ENCODE assay signal across 8 cellular contexts in genomic region chr19:42074513-42075363, GRCh38. TPM values are rescaled to one million over a fixed set of nuclear protein-coding genes. Genes with fewer than 3 reads are reported as not detected.
DNase-seq lines count a peak whose midpoint lies in the region; ATAC-seq and TF ChIP-seq lines count a peak whose summit lies in the region.

No MANE protein-coding gene starts in this region.

- H3K4me3 ChIP-seq in CD8-positive, alpha-beta T cell (ENCODE audit: low read depth, low read length): peak overlapping the region; percentile 72
- H3K4me3 ChIP-seq in KMS-11 (IDR thresholded peaks at IDR 0.05; ENCODE audit: insufficient read depth, low read depth, low read length): no peak overlapping the region
- peak overlapping the region; percentile 75 for H3K4me3 ChIP-seq in kidney epithelial cell (ENCODE audit: low read depth, low read length)
- peak overlapping the region; percentile 75 to 98 (median 93) for H3K4me3 ChIP-seq in subcutaneous abdominal adipose tissue (ENCODE audit: low read depth in 1 of 5, low read length in 5 of 5)

- CTCF ChIA-PET in CD8-positive, alpha-beta T cell (lab: Charles Lee): no interaction called here

- peak overlapping the region; percentile 99 for H3K27ac Mint-ChIP-seq in CD8-positive, alpha-beta T cell

- no peaks in the 10 kb centered on the region for H3K9me3 ChIP-seq in CD8-positive, alpha-beta T cell (ENCODE audit: low read length)
- no peaks in the 10 kb centered on the region for H3K9me3 ChIP-seq in subcutaneous abdominal adipose tissue (ENCODE audit: control insufficient read depth in 5 of 5, low read length in 5 of 5)

- POLR2A ChIA-PET in CD8-positive, alpha-beta T cell (lab: Charles Lee): no interaction called here

- intact Hi-C loops in CD8-positive, alpha-beta T cell (cut with DNase I, micrococcal nuclease): loop anchor here (1.0 to 10.0 kb wide), 6 partner anchors 58 to 1650 kb away; partner anchors contain the start of genes ATP1A3 (in 1 of the 2), GSK3A (in 1 of the 2), POU2F2 (in 1 of the 2) and SERTAD1 (in 1 of the 2)

- H3K27ac ChIP-seq in CD8-positive, alpha-beta T cell (ENCODE audit: low read depth, low read length): peak overlapping the region; percentile 94
- peak overlapping the region; percentile 82 for H3K27ac ChIP-seq in KMS-11
- H3K27ac ChIP-seq in adipose tissue (ENCODE audit: low read depth, low read length): peak overlapping the region; percentile 97
- peak overlapping the region; percentile 99 for H3K27ac ChIP-seq in subcutaneous abdominal adipose tissue (ENCODE audit: low read depth, low read length)

- peaks cover 26% of the 10 kb centered on the region for H3K79me2 ChIP-seq in KMS-11 (ENCODE audit: insufficient read depth, low read depth)

- H3K4me3 Mint-ChIP-seq in CD8-positive, alpha-beta T cell: peak overlapping the region; percentile 97

- H3K27me3 ChIP-seq in CD8-positive, alpha-beta T cell (ENCODE audit: insufficient read depth, low read length): no peaks in the 10 kb centered on the region
- H3K27me3 ChIP-seq in KMS-11 (ENCODE audit: insufficient read depth, low read depth) (no peaks in the 10 kb centered on the region; the same call in 1 of the 2 replicates), kidney epithelial cell (ENCODE audit: control insufficient read depth, insufficient read depth, low read length) (peaks cover 2% of the 10 kb centered on the region), subcutaneous abdominal adipose tissue (ENCODE audit: control insufficient read depth in 5 of 5, insufficient read depth in 4 of 5, low read length in 5 of 5) (peaks cover 0 to 11% (median 3%) of the 10 kb centered on the region in 5 donors)

- no peaks in the 10 kb centered on the region for H3K9me3 Mint-ChIP-seq in CD8-positive, alpha-beta T cell

- H3K4me1 Mint-ChIP-seq in CD8-positive, alpha-beta T cell (ENCODE audit: low read depth): peaks cover 37% of the 10 kb centered on the region

- in situ Hi-C loops in G401 (cut with HindIII; ENCODE audit: low sequenced_read_pairs): no loop called here

- ATAC-seq in CD8-positive, alpha-beta T cell: no peak

- no peak for TF ChIP-seq CTCF in CD8-positive, alpha-beta T cell (IDR thresholded peaks at IDR 0.05)
- TF ChIP-seq CTCF in KMS-11 (conservative IDR thresholded peaks at IDR 0.05; ENCODE audit: low read depth, low read length): no peak
- no peak for TF ChIP-seq CTCF in kidney epithelial cell (IDR thresholded peaks at IDR 0.05; ENCODE audit: insufficient read depth, low read length, poor library complexity, severe bottlenecking)

- peaks cover 13% of the 10 kb centered on the region for H3K36me3 ChIP-seq in CD8-positive, alpha-beta T cell (ENCODE audit: insufficient read depth, low read length)
- no peaks in the 10 kb centered on the region for H3K36me3 ChIP-seq in KMS-11 (ENCODE audit: insufficient read depth)
- H3K36me3 ChIP-seq in kidney epithelial cell (ENCODE audit: control insufficient read depth, insufficient read depth, low read length): no peaks in the 10 kb centered on the region
- H3K36me3 ChIP-seq in subcutaneous abdominal adipose tissue (ENCODE audit: control insufficient read depth in 5 of 5, insufficient read depth in 5 of 5, low read length in 5 of 5): peaks cover 0 to 14% (median 14%) of the 10 kb centered on the region in 5 donors

- peaks cover 27% of the 10 kb centered on the region for H3K36me3 Mint-ChIP-seq in CD8-positive, alpha-beta T cell

- H4K20me1 ChIP-seq in KMS-11 (ENCODE audit: insufficient read depth): no peaks in the 10 kb centered on the region

- peak overlapping the region; percentile 41 for H3K4me2 ChIP-seq in KMS-11

- H3K4me1 ChIP-seq in CD8-positive, alpha-beta T cell (ENCODE audit: insufficient read depth, low read length): peaks cover 21% of the 10 kb centered on the region
- H3K4me1 ChIP-seq in KMS-11 (ENCODE audit: low read depth, poor library complexity, severe bottlenecking): peaks cover 21% of the 10 kb centered on the region
- H3K4me1 ChIP-seq in subcutaneous abdominal adipose tissue (ENCODE audit: control insufficient read depth in 5 of 5, insufficient read depth in 5 of 5, low read length in 5 of 5): peaks cover 0 to 29% (median 22%) of the 10 kb centered on the region in 5 donors

- H3K9ac ChIP-seq in KMS-11 (peak overlapping the region; percentile 95), subcutaneous abdominal adipose tissue (ENCODE audit: low read length in 5 of 5) (peak overlapping the region; percentile 89 to 99 (median 98))

- peak in 2 of 7 experiments; percentile 16 for DNase-seq in CD8-positive, alpha-beta T cell
- DNase-seq in kidney epithelial cell (ENCODE audit: low read depth) (no peak), HT-29 (ENCODE audit: low spot score) (no peak), G401 (ENCODE audit: low spot score) (no peak), NCI-H1694 (lab: John Stamatoyannopoulos, UW) (no peak)

- no peaks in the 10 kb centered on the region for H3K27me3 Mint-ChIP-seq in CD8-positive, alpha-beta T cell (ENCODE audit: low read depth)

- 58 to 66% (median 63%) methylated on average over 27 of the region's 27 CpGs for WGBS in adipose tissue, 3 donors

- H2AFZ ChIP-seq in KMS-11 (ENCODE audit: low read depth): peak overlapping the region; percentile 48

RNA-seq across cellular contexts. Expression of gene ZNF574, which starts 1.2 kb away (rescaled TPM):
- total RNA-seq in CD8-positive, alpha-beta T cell: 10 to 100 TPM; 25.0 to 26.2 TPM
- polyA plus RNA-seq in adipose tissue: 1 to 10 TPM; 4.2 to 8.0 (median 5.3) TPM
- total RNA-seq in kidney epithelial cell: 17.3 and 27.0 TPM in 2 replicates
- total RNA-seq in HT-29 (2014; rRNA removed; shearing (Covaris generic)): 44.5 and 48.5 TPM in 2 replicates
- 22.4 and 22.7 TPM in 2 replicates for total RNA-seq in G401 (2014; rRNA removed; shearing (Covaris generic))

RNA-seq across cellular contexts. Expression of gene GRIK5, which starts 4.7 kb away (rescaled TPM):
- under 1 TPM; 0.19 to 0.50 TPM for total RNA-seq in CD8-positive, alpha-beta T cell
- polyA plus RNA-seq in adipose tissue: 1 to 10 TPM in 1 of 3 donors, under 1 TPM in 2; 0.51 to 1.2 (median 0.79) TPM
- 14.2 and 20.2 TPM in 2 replicates for total RNA-seq in kidney epithelial cell
- total RNA-seq in HT-29 (2014; rRNA removed; shearing (Covaris generic)): 0.21 TPM in 1 of 2 replicates, not detected in the other
- 0.49 and 1.1 TPM in 2 replicates for total RNA-seq in G401 (2014; rRNA removed; shearing (Covaris generic))

RNA-seq across cellular contexts. Expression of gene POU2F2, which starts 57.5 kb away (rescaled TPM):
- 10 to 100 TPM; 14.6 to 17.0 TPM for total RNA-seq in CD8-positive, alpha-beta T cell
- 1 to 10 TPM in 1 of 3 donors, under 1 TPM in 2; 0.67 to 1.2 (median 0.83) TPM for polyA plus RNA-seq in adipose tissue
- 1.4 and 2.3 TPM in 2 replicates for total RNA-seq in kidney epithelial cell
- total RNA-seq in HT-29 (2014; rRNA removed; shearing (Covaris generic)): 0.03 and 0.44 TPM in 2 replicates
- total RNA-seq in G401 (2014; rRNA removed; shearing (Covaris generic)): not detected in 2 replicates
